In the genomic region with DNA sequence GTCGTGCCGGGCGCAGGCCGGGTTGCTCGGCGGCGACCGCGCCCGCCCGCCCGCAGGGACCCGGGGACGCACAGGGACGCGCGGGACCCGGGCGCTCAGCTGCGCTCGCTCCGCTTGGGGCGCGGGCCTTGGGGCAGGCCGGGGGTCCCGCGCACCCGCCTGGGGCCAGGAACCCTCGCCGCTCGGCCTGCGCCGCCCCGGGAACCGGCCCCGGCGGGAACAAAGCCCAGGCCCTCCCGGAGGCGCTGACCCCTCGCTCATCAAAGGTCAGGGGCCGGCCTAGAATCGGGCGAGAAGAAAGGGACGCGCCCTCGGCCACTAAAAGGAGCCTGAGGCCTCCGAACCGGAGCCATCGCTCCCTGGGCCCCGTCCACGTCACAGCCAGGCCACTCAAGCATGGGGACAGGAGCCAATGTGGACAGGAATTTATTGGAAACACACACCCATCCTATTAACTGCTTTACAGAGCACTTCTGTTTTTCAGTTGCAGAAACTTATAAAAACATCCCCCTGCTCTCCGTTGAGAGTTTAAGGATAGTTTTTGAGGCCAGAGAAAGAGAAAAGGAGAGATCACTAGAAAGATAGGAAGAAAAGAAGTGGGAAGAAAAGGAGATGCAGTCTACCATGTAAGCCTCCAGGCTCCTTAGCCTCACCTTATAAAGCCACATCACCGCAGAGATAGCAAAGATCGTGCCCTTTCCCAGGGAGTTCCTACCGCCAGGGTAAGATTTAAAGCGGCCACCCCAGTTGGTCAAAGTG, we compare ENCODE assay signal across 1 cellular context.
TF ChIP-seq lines count a peak whose summit lies in the region.

No MANE protein-coding gene starts in this region.

TF ChIP-seq in HEK293T, 16 proteins besides CTCF, POLR2A, EP300 and RAD21 (continued from another document):
- TF ChIP-seq SUZ12 (IDR thresholded peaks at IDR 0.05) (no peak), LEF1 (IDR thresholded peaks at IDR 0.05; ENCODE audit: borderline replicate concordance) (no peak; the same call in 1 of the 2 replicates), CTBP1 (IDR thresholded peaks at IDR 0.05; ENCODE audit: borderline replicate concordance) (no peak), SP1 (IDR thresholded peaks at IDR 0.05) (no peak), ARNT (IDR thresholded peaks at IDR 0.05) (no peak), BHLHE40 (IDR thresholded peaks at IDR 0.05; ENCODE audit: borderline replicate concordance) (no peak), FOXA1 (IDR thresholded peaks at IDR 0.05) (no peak), L3MBTL2 (conservative IDR thresholded peaks at IDR 0.05) (no peak), ELF4 (IDR thresholded peaks at IDR 0.05) (no peak)
- TF ChIP-seq, protein P1, sequence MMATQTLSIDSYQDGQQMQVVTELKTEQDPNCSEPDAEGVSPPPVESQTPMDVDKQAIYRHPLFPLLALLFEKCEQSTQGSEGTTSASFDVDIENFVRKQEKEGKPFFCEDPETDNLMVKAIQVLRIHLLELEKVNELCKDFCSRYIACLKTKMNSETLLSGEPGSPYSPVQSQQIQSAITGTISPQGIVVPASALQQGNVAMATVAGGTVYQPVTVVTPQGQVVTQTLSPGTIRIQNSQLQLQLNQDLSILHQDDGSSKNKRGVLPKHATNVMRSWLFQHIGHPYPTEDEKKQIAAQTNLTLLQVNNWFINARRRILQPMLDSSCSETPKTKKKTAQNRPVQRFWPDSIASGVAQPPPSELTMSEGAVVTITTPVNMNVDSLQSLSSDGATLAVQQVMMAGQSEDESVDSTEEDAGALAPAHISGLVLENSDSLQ (IDR thresholded peaks at IDR 0.05), result no peak
